8 cellular contexts compared by ENCODE assay signal in the genomic region with DNA sequence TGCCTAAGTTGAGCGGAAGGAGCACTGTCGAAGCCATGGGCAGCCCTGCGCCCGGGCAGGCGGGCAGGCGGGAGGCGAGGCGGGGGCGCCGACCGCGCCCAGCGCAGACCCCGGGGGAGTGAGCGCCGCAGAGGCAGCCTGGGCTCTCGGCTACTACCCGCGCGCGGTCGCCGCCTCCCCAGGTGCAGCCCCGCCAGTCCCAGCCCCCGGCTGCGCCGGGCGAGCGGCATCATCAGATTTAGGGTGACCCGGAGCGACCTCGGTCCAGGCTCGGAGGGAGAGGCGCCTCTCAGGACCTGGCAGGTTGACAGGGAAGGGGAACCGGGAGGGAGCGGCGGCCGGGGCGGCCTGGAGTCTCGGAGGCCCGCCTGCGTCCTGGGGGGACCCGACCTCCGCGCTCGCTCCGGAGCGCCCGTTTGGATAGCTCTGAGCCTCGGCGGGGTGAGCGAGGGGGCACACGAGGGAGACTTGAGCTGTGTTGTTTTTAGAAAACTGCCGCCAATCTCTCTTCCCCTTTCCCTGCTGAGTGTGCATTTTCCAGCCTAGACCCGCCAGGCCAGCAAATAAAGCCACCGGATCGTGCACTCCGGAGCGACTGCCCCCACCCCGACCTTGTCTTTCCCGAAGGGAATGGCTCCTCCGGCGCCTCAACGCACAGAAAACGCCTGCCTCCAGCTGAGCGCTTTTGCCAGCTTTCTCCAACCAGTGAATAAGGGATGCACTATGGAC. TPM values are rescaled to one million over a fixed set of nuclear protein-coding genes. Genes with fewer than 3 reads are reported as not detected.
A peak's percentile ranks its signal among the peaks of the same experiment; 100 is the strongest.
DNase-seq lines count a peak whose midpoint lies in the region; ATAC-seq and TF ChIP-seq lines count a peak whose summit lies in the region.

No MANE protein-coding gene starts in this region.

- no peak overlapping the region for H3K27ac Mint-ChIP-seq in activated T-cell treated with anti-CD3 and anti-CD28 coated beads, Interleukin-2, amount 50 U/mL, for 24 hours

- peaks cover 32% of the 10 kb centered on the region for H3K4me1 Mint-ChIP-seq in activated T-cell treated with anti-CD3 and anti-CD28 coated beads, Interleukin-2, amount 50 U/mL, for 24 hours (ENCODE audit: low read depth)

- TF ChIP-seq CTCF in 22Rv1 (IDR thresholded peaks at IDR 0.05): no peak
- TF ChIP-seq CTCF in GM20000 (IDR thresholded peaks at IDR 0.05; ENCODE audit: extremely low read depth, missing control alignments): no peak
- TF ChIP-seq CTCF in omental fat pad (IDR thresholded peaks at IDR 0.05): no peak

- peaks cover 62% of the 10 kb centered on the region for H3K27me3 Mint-ChIP-seq in activated T-cell treated with anti-CD3 and anti-CD28 coated beads, Interleukin-2, amount 50 U/mL, for 24 hours

- DNase-seq in GM20000 (ENCODE audit: low spot score) (peak; percentile 37), glomerular visceral epithelial cell (ENCODE audit: extremely low spot score) (peak; percentile 42), omental fat pad (ENCODE audit: low spot score) (no peak)
- peak; percentile 39 for DNase-seq in activated T-cell treated with anti-CD3 and anti-CD28 coated beads, Interleukin-2, amount 50 U/mL, for 24 hours

- no peaks in the 10 kb centered on the region for H3K36me3 Mint-ChIP-seq in activated T-cell treated with anti-CD3 and anti-CD28 coated beads, Interleukin-2, amount 50 U/mL, for 24 hours (ENCODE audit: low read depth)

- peak overlapping the region; percentile 54 for H3K4me3 Mint-ChIP-seq in activated T-cell treated with anti-CD3 and anti-CD28 coated beads, Interleukin-2, amount 50 U/mL, for 24 hours

- peak; percentile 2 for ATAC-seq in omental fat pad (ENCODE audit: low FRiP score)
- ATAC-seq in GM21515 (IDR thresholded peaks at IDR 0.05; ENCODE audit: unreplicated experiment): no peak
- no peak for ATAC-seq in GM18858 (IDR thresholded peaks at IDR 0.05; ENCODE audit: unreplicated experiment)
- no peak for ATAC-seq in GM18498 (IDR thresholded peaks at IDR 0.05; ENCODE audit: unreplicated experiment)

- peak overlapping the region; percentile 83 for H3K27ac ChIP-seq in 22Rv1

- no peaks in the 10 kb centered on the region for H3K9me3 Mint-ChIP-seq in activated T-cell treated with anti-CD3 and anti-CD28 coated beads, Interleukin-2, amount 50 U/mL, for 24 hours

RNA-seq across cellular contexts. Expression of gene NRP1, which starts 2.3 kb away (rescaled TPM):
- 100 to 1,000 TPM in 3 of 4 donors, 10 to 100 TPM in 1; 72.8 to 223 (median 178) TPM for total RNA-seq in omental fat pad
